ENCODE assay signal across 11 cellular contexts in genomic region chr3:186520957-186521842, GRCh38. TPM values are rescaled to one million over a fixed set of nuclear protein-coding genes. Genes with fewer than 3 reads are reported as not detected.
DNase-seq lines count a peak whose midpoint lies in the region; ATAC-seq and TF ChIP-seq lines count a peak whose summit lies in the region.
"Had no signal": no experiment of that assay in that cellular context is flagged by ENCODE, and none has a peak within 500 bp of the region (broad histone marks: within the 10 kb centered on the region; RNA-seq: fewer than 3 reads in every experiment).

No MANE protein-coding gene starts in this region.

- no peak overlapping the region for H2AFZ ChIP-seq in Karpas-422 (ENCODE audit: low read length)

- intact Hi-C loops in CD4-positive, alpha-beta T cell (cut with DNase I, micrococcal nuclease): no loop called here
- intact Hi-C loops in lower lobe of right lung (cut with DNase I): no loop called here

- H3K36me3 Mint-ChIP-seq in CD4-positive, alpha-beta T cell (ENCODE audit: low read depth): no peaks in the 10 kb centered on the region
- no peaks in the 10 kb centered on the region for H3K36me3 Mint-ChIP-seq in T-helper 2 cell treated with Interferon-gamma antibody and Interleukin-4, amounts not matched to agents 5 μg/mL and 100 μg/mL, for 36 hours (ENCODE audit: low read depth)

- H3K4me1 Mint-ChIP-seq in CD4-positive, alpha-beta T cell (ENCODE audit: low read depth): peaks cover 46% of the 10 kb centered on the region
- H3K4me1 Mint-ChIP-seq in T-helper 2 cell treated with Interferon-gamma antibody and Interleukin-4, amounts not matched to agents 5 μg/mL and 100 μg/mL, for 36 hours (ENCODE audit: low read depth): peaks cover 10% of the 10 kb centered on the region

- no peaks in the 10 kb centered on the region for H3K9me3 ChIP-seq in CD4-positive, alpha-beta T cell (ENCODE audit: control insufficient read depth, low read length)
- peaks cover 3% of the 10 kb centered on the region for H3K9me3 ChIP-seq in lower lobe of right lung
- H3K9me3 ChIP-seq in Karpas-422 (ENCODE audit: low read length): no peaks in the 10 kb centered on the region
- H3K9me3 ChIP-seq: thoracic aorta had no signal

- CTCF ChIA-PET in CD4-positive, alpha-beta T cell (lab: Charles Lee): interaction anchor here (0.7 kb wide), 1 partner anchor 1141 kb away, joined by 4 read pairs; no protein-coding TSS in a partner anchor

- H3K36me3 ChIP-seq in lower lobe of right lung: no peaks in the 10 kb centered on the region
- no peaks in the 10 kb centered on the region for H3K36me3 ChIP-seq in Karpas-422 (ENCODE audit: insufficient read depth, low read length)
- H3K36me3 ChIP-seq: thoracic aorta had no signal

- no peaks in the 10 kb centered on the region for H3K9me2 ChIP-seq in Karpas-422 (replicated peaks; ENCODE audit: insufficient read depth, low read length)

- DNase-seq in CD4-positive, alpha-beta T cell: no peak
- DNase-seq in T-helper 2 cell treated with Interferon-gamma antibody and Interleukin-4, amounts not matched to agents 5 μg/mL and 100 μg/mL, for 36 hours (ENCODE audit: low spot score): peak; percentile 11
- DNase-seq in lower lobe of right lung (no peak), Karpas-422 (no peak), GDM1 (lab: John Stamatoyannopoulos, UW) (no peak), kidney glomerular epithelial cell (lab: John Stamatoyannopoulos, UW) (no peak)
- DNase-seq: NCI-H1105 treated with DMSO at 0.1 percent for 48 hours, occipital lobe had no signal

- no peak overlapping the region for H3K27ac ChIP-seq in CD4-positive, alpha-beta T cell (ENCODE audit: low read depth, low read length)
- H3K27ac ChIP-seq in lower lobe of right lung (no peak overlapping the region), Karpas-422 (ENCODE audit: low read length) (no peak overlapping the region)
- H3K27ac ChIP-seq: thoracic aorta had no signal

- no peak for TF ChIP-seq CTCF in CD4-positive, alpha-beta T cell (IDR thresholded peaks at IDR 0.05)
- TF ChIP-seq CTCF in lower lobe of right lung (IDR thresholded peaks at IDR 0.05): no peak

- H3K79me2 ChIP-seq in Karpas-422 (ENCODE audit: low read length): no peaks in the 10 kb centered on the region

- no peaks in the 10 kb centered on the region for H3K27me3 ChIP-seq in CD4-positive, alpha-beta T cell (ENCODE audit: control insufficient read depth, insufficient read depth, low read length)
- no peaks in the 10 kb centered on the region for H3K27me3 ChIP-seq in lower lobe of right lung (ENCODE audit: low read depth)
- H3K27me3 ChIP-seq in Karpas-422 (ENCODE audit: low read length): no peaks in the 10 kb centered on the region

- H3K27ac Mint-ChIP-seq in CD4-positive, alpha-beta T cell: peak overlapping the region; percentile 56
- H3K27ac Mint-ChIP-seq in T-helper 2 cell treated with Interferon-gamma antibody and Interleukin-4, amounts not matched to agents 5 μg/mL and 100 μg/mL, for 36 hours: no peak overlapping the region

- no peak overlapping the region for H3K4me3 Mint-ChIP-seq in CD4-positive, alpha-beta T cell
- no peak overlapping the region for H3K4me3 Mint-ChIP-seq in T-helper 2 cell treated with Interferon-gamma antibody and Interleukin-4, amounts not matched to agents 5 μg/mL and 100 μg/mL, for 36 hours

- no peaks in the 10 kb centered on the region for H4K20me1 ChIP-seq in Karpas-422 (ENCODE audit: insufficient read depth, low read depth, low read length)

- H3K9me3 Mint-ChIP-seq in CD4-positive, alpha-beta T cell: no peaks in the 10 kb centered on the region
- H3K9me3 Mint-ChIP-seq in T-helper 2 cell treated with Interferon-gamma antibody and Interleukin-4, amounts not matched to agents 5 μg/mL and 100 μg/mL, for 36 hours: peaks cover 4% of the 10 kb centered on the region

- no peak for ATAC-seq in CD4-positive, alpha-beta T cell (ENCODE audit: poor library complexity)
- ATAC-seq in GM18909 (IDR thresholded peaks at IDR 0.05; ENCODE audit: poor library complexity, unreplicated experiment) (peak; percentile 58), HG02973 (IDR thresholded peaks at IDR 0.05; ENCODE audit: unreplicated experiment) (peak; percentile 49), lower lobe of right lung (no peak)

- POLR2A ChIA-PET in CD4-positive, alpha-beta T cell (lab: Charles Lee): no interaction called here

- H3K4me1 ChIP-seq in lower lobe of right lung (no peaks in the 10 kb centered on the region), Karpas-422 (ENCODE audit: low read length) (peaks cover 35% of the 10 kb centered on the region)

- H3K4me2 ChIP-seq in Karpas-422 (ENCODE audit: low read depth, low read length, poor library complexity, severe bottlenecking): no peak overlapping the region

- no peaks in the 10 kb centered on the region for H3K27me3 Mint-ChIP-seq in CD4-positive, alpha-beta T cell
- no peaks in the 10 kb centered on the region for H3K27me3 Mint-ChIP-seq in T-helper 2 cell treated with Interferon-gamma antibody and Interleukin-4, amounts not matched to agents 5 μg/mL and 100 μg/mL, for 36 hours (ENCODE audit: low read depth)

- H3K4me3 ChIP-seq in lower lobe of right lung: no peak overlapping the region
- H3K4me3 ChIP-seq in Karpas-422 (ENCODE audit: low read length): no peak overlapping the region
- H3K4me3 ChIP-seq: thoracic aorta had no signal

- no peak overlapping the region for H3K9ac ChIP-seq in Karpas-422 (ENCODE audit: low read length)

RNA-seq across cellular contexts. Expression of gene CRYGS, which starts 23.0 kb away (rescaled TPM):
- total RNA-seq in CD4-positive, alpha-beta T cell: 1 to 10 TPM; 1.9 to 2.3 TPM
- 4.0 TPM for total RNA-seq in lower lobe of right lung
- total RNA-seq in Karpas-422 (2014; rRNA removed; shearing (Covaris generic); ENCODE audit: low replicate concordance): 12.2 and 18.4 TPM in 2 replicates

RNA-seq across cellular contexts. Expression of gene TBCCD1, which starts 45.9 kb away (rescaled TPM):
- total RNA-seq in CD4-positive, alpha-beta T cell: 1 to 10 TPM; 7.6 to 8.1 TPM
- total RNA-seq in lower lobe of right lung: 10.3 TPM
- 20.6 and 38.7 TPM in 2 replicates for total RNA-seq in Karpas-422 (2014; rRNA removed; shearing (Covaris generic); ENCODE audit: low replicate concordance)

RNA-seq across cellular contexts. Expression of gene DNAJB11, which starts 49.3 kb away (rescaled TPM):
- 10 to 100 TPM; 69.3 to 70.3 TPM for total RNA-seq in CD4-positive, alpha-beta T cell
- total RNA-seq in lower lobe of right lung: 37.8 TPM
- 103 and 127 TPM in 2 replicates for total RNA-seq in Karpas-422 (2014; rRNA removed; shearing (Covaris generic); ENCODE audit: low replicate concordance)

Comparison
In these comparisons a context has a peak if more than half of its experiments do, and no peak if none do; other contexts are left out.
1. ATAC-seq: peak in GM18909 (single experiment) and HG02973 (single experiment); none in CD4-positive, alpha-beta T cell (single experiment) and lower lobe of right lung (0 of 2).